ENCODE assay signal across 20 cellular contexts in genomic region chr22:39913886-39914285, GRCh38. TPM values are rescaled to one million over a fixed set of nuclear protein-coding genes. Genes with fewer than 3 reads are reported as not detected.
A peak's percentile ranks its signal among the peaks of the same experiment; 100 is the strongest.
DNase-seq lines count a peak whose midpoint lies in the region; ATAC-seq lines count a peak whose summit lies in the region.
"Had no signal": no experiment of that assay in that cellular context is flagged by ENCODE, and none has a peak within 500 bp of the region (broad histone marks: within the 10 kb centered on the region; RNA-seq: fewer than 3 reads in every experiment).

No MANE protein-coding gene starts in this region.

- peak overlapping the region; percentile 38 for H3K4me3 Mint-ChIP-seq in activated naive CD4-positive, alpha-beta T cell treated with anti-CD3 and anti-CD28 coated beads for 36 hours
- peak overlapping the region; percentile 88 for H3K4me3 Mint-ChIP-seq in T-helper 17 cell
- H3K4me3 Mint-ChIP-seq in effector memory CD8-positive, alpha-beta T cell = peak overlapping the region in 1 of 2 donors; percentile 89
- H3K4me3 Mint-ChIP-seq in stimulated activated naive CD8-positive, alpha-beta T cell treated with anti-CD3 and anti-CD28 coated beads, Interleukin-15, amount 100 ng/mL, for 72 hours = peak overlapping the region; percentile 89 to 99

- no peaks in the 10 kb centered on the region for H3K9me3 Mint-ChIP-seq in activated naive CD4-positive, alpha-beta T cell treated with anti-CD3 and anti-CD28 coated beads for 36 hours
- peaks cover 0 to 7% of the 10 kb centered on the region in 2 donors for H3K9me3 Mint-ChIP-seq in effector memory CD8-positive, alpha-beta T cell
- H3K9me3 Mint-ChIP-seq in stimulated activated naive CD8-positive, alpha-beta T cell treated with anti-CD3 and anti-CD28 coated beads, Interleukin-15, amount 100 ng/mL, for 72 hours = peaks cover 0 to 7% of the 10 kb centered on the region in 2 donors

- DNase-seq in activated naive CD4-positive, alpha-beta T cell treated with anti-CD3 and anti-CD28 coated beads for 36 hours = no peak
- DNase-seq in activated naive CD4-positive, alpha-beta T cell treated with anti-CD3 and anti-CD28 coated beads, Interleukin-2, amount 50 U/mL, for 16 hours = no peak
- DNase-seq in T-helper 17 cell (no peak), GM03348 (ENCODE audit: low spot score) (no peak)
- DNase-seq in effector memory CD8-positive, alpha-beta T cell = no peak
- DNase-seq in stimulated activated naive CD8-positive, alpha-beta T cell treated with anti-CD3 and anti-CD28 coated beads, Interleukin-15, amount 100 ng/mL, for 72 hours = no peak
- DNase-seq: activated CD4-positive, alpha-beta T cell treated with anti-CD3 and anti-CD28 coated beads for 4 hours; activated effector memory CD4-positive, alpha-beta T cell treated with Interleukin-2 at 50 U/mL for 16 hours; colonic mucosa; foreskin melanocyte; left cardiac atrium; NCI-H146; occipital lobe; stimulated activated CD4-positive, alpha-beta T cell treated with anti-CD3 and anti-CD28 coated beads, Interleukin-2, amount 100 ng/mL, for 24 hours; T-helper 9 cell had no signal

- H3K27me3 Mint-ChIP-seq in activated naive CD4-positive, alpha-beta T cell treated with anti-CD3 and anti-CD28 coated beads for 36 hours (ENCODE audit: low read depth) = no peaks in the 10 kb centered on the region
- H3K27me3 Mint-ChIP-seq in T-helper 17 cell = no peaks in the 10 kb centered on the region
- no peaks in the 10 kb centered on the region for H3K27me3 Mint-ChIP-seq in effector memory CD8-positive, alpha-beta T cell
- H3K27me3 Mint-ChIP-seq in stimulated activated naive CD8-positive, alpha-beta T cell treated with anti-CD3 and anti-CD28 coated beads, Interleukin-15, amount 100 ng/mL, for 72 hours = no peaks in the 10 kb centered on the region

- intact Hi-C loops in activated naive CD4-positive, alpha-beta T cell treated with anti-CD3 and anti-CD28 coated beads for 36 hours (cut with micrococcal nuclease) = no loop called here

- peaks cover 89% of the 10 kb centered on the region for H3K4me1 Mint-ChIP-seq in activated naive CD4-positive, alpha-beta T cell treated with anti-CD3 and anti-CD28 coated beads for 36 hours (ENCODE audit: low read depth)
- H3K4me1 Mint-ChIP-seq in T-helper 17 cell = peaks cover 77% of the 10 kb centered on the region
- H3K4me1 Mint-ChIP-seq in effector memory CD8-positive, alpha-beta T cell (ENCODE audit: low read depth in 2 of 2) = peaks cover 77 to 88% of the 10 kb centered on the region in 2 donors
- H3K4me1 Mint-ChIP-seq in stimulated activated naive CD8-positive, alpha-beta T cell treated with anti-CD3 and anti-CD28 coated beads, Interleukin-15, amount 100 ng/mL, for 72 hours = peaks cover 86% of the 10 kb centered on the region

- ATAC-seq in T-helper 17 cell (no peak), HG02938 (IDR thresholded peaks at IDR 0.05; ENCODE audit: unreplicated experiment) (no peak), GM21619 (IDR thresholded peaks at IDR 0.05; ENCODE audit: unreplicated experiment) (no peak)
- ATAC-seq in effector memory CD8-positive, alpha-beta T cell (replicated peaks) = no peak
- no peak for ATAC-seq in stimulated activated naive CD8-positive, alpha-beta T cell treated with anti-CD3 and anti-CD28 coated beads, Interleukin-15, amount 100 ng/mL, for 72 hours
- ATAC-seq: left cardiac atrium, sciatic nerve had no signal

- peak overlapping the region; percentile 100 for H3K27ac Mint-ChIP-seq in activated naive CD4-positive, alpha-beta T cell treated with anti-CD3 and anti-CD28 coated beads for 36 hours
- H3K27ac Mint-ChIP-seq in T-helper 17 cell = no peak overlapping the region
- peak overlapping the region; percentile 93 to 96 for H3K27ac Mint-ChIP-seq in effector memory CD8-positive, alpha-beta T cell
- peak overlapping the region; percentile 2 to 78 for H3K27ac Mint-ChIP-seq in stimulated activated naive CD8-positive, alpha-beta T cell treated with anti-CD3 and anti-CD28 coated beads, Interleukin-15, amount 100 ng/mL, for 72 hours

- no peaks in the 10 kb centered on the region for H3K9me3 ChIP-seq in T-helper 17 cell (ENCODE audit: control insufficient read depth, low read length, poor library complexity, severe bottlenecking)
- H3K9me3 ChIP-seq: colonic mucosa, suprapubic skin had no signal

- no peaks in the 10 kb centered on the region for H3K36me3 Mint-ChIP-seq in activated naive CD4-positive, alpha-beta T cell treated with anti-CD3 and anti-CD28 coated beads for 36 hours (ENCODE audit: low read depth)
- peaks cover 15% of the 10 kb centered on the region for H3K36me3 Mint-ChIP-seq in T-helper 17 cell (ENCODE audit: low read depth)
- H3K36me3 Mint-ChIP-seq in effector memory CD8-positive, alpha-beta T cell (ENCODE audit: insufficient read depth) = peaks cover 50% of the 10 kb centered on the region

- CTCF ChIA-PET in activated naive CD4-positive, alpha-beta T cell treated with anti-CD3 and anti-CD28 coated beads for 36 hours (lab: Charles Lee) = interaction anchor here (0.7 to 4.2 kb wide), 4 partner anchors 9 to 19 kb away, joined by 3 to 35 read pairs (median 4); no protein-coding TSS in a partner anchor

RNA-seq across cellular contexts. Expression of gene GRAP2, which starts 13.0 kb away (rescaled TPM):
- total RNA-seq in activated naive CD4-positive, alpha-beta T cell treated with anti-CD3 and anti-CD28 coated beads for 36 hours = 10 to 100 TPM; 25.5 to 29.4 TPM
- total RNA-seq in T-helper 17 cell = 100 to 1,000 TPM; 113 to 195 TPM
- total RNA-seq: endothelial cell of umbilical vein had no signal

RNA-seq across cellular contexts. Expression of gene ENTHD1, which starts 20.3 kb away (rescaled TPM):
- total RNA-seq in activated naive CD4-positive, alpha-beta T cell treated with anti-CD3 and anti-CD28 coated beads for 36 hours = under 1 TPM; 0.64 to 0.81 TPM
- total RNA-seq in T-helper 17 cell = not detected
- total RNA-seq: colonic mucosa, endothelial cell of umbilical vein, left cardiac atrium, suprapubic skin had no signal

RNA-seq across cellular contexts. Expression of gene TMA7B, which starts 46.3 kb away (rescaled TPM):
- 1 to 10 TPM; 1.1 to 1.5 TPM for total RNA-seq in activated naive CD4-positive, alpha-beta T cell treated with anti-CD3 and anti-CD28 coated beads for 36 hours
- total RNA-seq in T-helper 17 cell = 10 to 100 TPM in 1 of 2 donors, 1 to 10 TPM in 1; 7.2 to 22.5 TPM
- total RNA-seq: endothelial cell of umbilical vein, left cardiac atrium, occipital lobe had no signal
